In the genomic region with DNA sequence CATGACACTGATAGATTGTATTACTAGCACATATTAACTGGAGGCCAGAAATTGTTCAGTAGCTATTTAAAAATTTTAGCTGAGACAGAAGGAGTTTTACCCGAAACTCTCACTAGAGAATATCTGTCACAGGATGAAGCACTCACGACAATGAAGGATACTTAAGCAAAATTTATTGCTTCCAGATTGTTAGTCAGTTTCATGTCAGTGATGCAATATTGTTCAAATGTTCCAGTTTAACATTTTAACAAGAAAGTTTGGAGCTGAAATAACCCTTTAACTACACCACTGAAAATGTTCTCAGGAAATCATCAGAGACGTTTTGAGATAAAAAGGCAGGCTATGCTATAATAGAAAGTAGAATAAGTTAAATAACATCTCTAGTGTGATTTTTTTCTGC, we compare ENCODE assay signal across 25 cellular contexts. TPM values are rescaled to one million over a fixed set of nuclear protein-coding genes. Genes with fewer than 3 reads are reported as not detected.
"Had no signal": no experiment of that assay in that cellular context is flagged by ENCODE, and none has a peak within 500 bp of the region (broad histone marks: within the 10 kb centered on the region; RNA-seq: fewer than 3 reads in every experiment).

No MANE protein-coding gene starts in this region.

- H3K4me1 ChIP-seq: adrenal gland, gastrocnemius medialis, left ventricle myocardium inferior, prostate gland, right atrium auricular region, suprapubic skin, transverse colon, vagina had no signal

- H3K36me3 ChIP-seq: adrenal gland, cardiac muscle cell, gastrocnemius medialis, left ventricle myocardium inferior, prostate gland, right atrium auricular region, suprapubic skin, transverse colon, vagina, WERI-Rb-1 had no signal

- H3K9me3 ChIP-seq: adrenal gland, gastrocnemius medialis, left ventricle myocardium inferior, mucosa of descending colon, prostate gland, right atrium auricular region, suprapubic skin, transverse colon, vagina had no signal

- H3K27ac ChIP-seq: adrenal gland, cardiac muscle cell, gastrocnemius medialis, left ventricle myocardium inferior, prostate gland, right atrium auricular region, skin epidermis, suprapubic skin, transverse colon, vagina, WERI-Rb-1 had no signal

- ATAC-seq: gastrocnemius medialis, mucosa of descending colon had no signal

- DNase-seq: activated CD4-positive, alpha-beta T cell treated with anti-CD3 and anti-CD28 coated beads for 1 hour; activated CD8-positive, alpha-beta memory T cell treated with anti-CD3 and anti-CD28 coated beads for 24 hours; activated CD8-positive, alpha-beta memory T cell treated with anti-CD3 and anti-CD28 coated beads, Interleukin-2, amount 50 U/mL, for 48 hours; activated effector memory CD4-positive, alpha-beta T cell treated with anti-CD3 and anti-CD28 coated beads, Interleukin-2, amount 50 U/mL, for 16 hours; activated T-cell treated with anti-CD3 and anti-CD28 coated beads, Interleukin-2, amount 50 U/mL, for 48 hours; adrenal gland; dermis blood vessel endothelial cell; effector memory CD4-positive, alpha-beta T cell; gastrocnemius medialis; head of caudate nucleus; left ventricle myocardium inferior; mucosa of descending colon; naive B cell; stimulated activated CD4-positive, alpha-beta T cell treated with anti-CD3 and anti-CD28 coated beads, Interleukin-15, amount 100 ng/mL, for 24 hours; stimulated activated CD4-positive, alpha-beta T cell treated with anti-CD3 and anti-CD28 coated beads, Interleukin-2, amount 100 ng/mL, for 48 hours; transverse colon; WERI-Rb-1 had no signal

- FAIRE-seq: keratinocyte had no signal

- H3K4me3 ChIP-seq: adrenal gland, cardiac muscle cell, gastrocnemius medialis, left ventricle myocardium inferior, mucosa of descending colon, prostate gland, right atrium auricular region, skin epidermis, suprapubic skin, transverse colon, vagina had no signal

- H3K27me3 ChIP-seq: adrenal gland, cardiac muscle cell, gastrocnemius medialis, right atrium auricular region, suprapubic skin, transverse colon, vagina had no signal

RNA-seq across cellular contexts. Expression of a gene that starts 15.0 kb away (rescaled TPM):
- total RNA-seq: T-helper 2 cell treated with Interferon-gamma antibody and Interleukin-4, amounts not matched to agents 100 ng/mL and 5 ng/mL, for 36 hours had no signal
